In the genomic region with DNA sequence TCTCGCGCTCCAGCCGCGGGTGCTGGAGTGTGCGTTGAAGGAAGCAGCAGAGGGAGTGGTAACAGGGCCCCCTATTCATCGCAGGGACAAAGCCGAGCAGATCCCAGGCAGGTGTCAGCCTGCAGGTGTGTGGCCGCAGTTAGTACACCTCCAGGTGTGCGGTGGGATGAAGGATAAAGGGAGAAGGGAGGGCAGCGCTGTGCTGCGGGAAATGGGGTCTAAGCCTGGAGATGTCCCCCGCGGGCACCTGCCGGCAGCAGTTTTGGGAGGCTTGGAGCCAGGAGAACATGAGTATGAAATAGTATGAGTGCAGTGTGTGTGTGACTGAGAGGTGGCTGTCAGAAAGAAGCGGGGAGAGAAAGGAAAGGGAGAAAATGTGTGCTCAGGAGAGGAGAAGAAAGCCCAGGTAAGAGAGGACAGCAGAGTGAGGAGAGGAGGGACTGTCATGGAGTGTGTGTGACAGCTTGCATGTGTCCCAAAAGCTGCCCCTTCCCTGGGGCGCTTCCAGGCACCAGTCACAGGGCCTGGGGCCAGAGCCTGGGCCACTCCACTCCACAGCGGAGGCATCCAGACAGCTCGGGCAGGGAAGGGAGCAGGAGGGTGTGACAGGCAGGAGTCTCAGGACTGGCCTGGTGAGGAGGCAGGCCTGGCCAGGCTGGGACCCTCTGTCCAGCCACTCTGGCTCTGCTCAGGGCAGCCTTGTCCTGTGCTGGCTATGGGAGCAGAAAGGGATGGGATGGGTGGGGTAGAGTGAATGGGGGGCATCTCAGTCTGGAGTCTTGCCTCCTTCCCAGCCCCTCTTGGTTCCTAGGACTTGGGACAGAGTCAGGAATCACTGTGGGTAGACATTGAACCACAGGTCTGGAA, we compare ENCODE assay signal across 8 cellular contexts. TPM values are rescaled to one million over a fixed set of nuclear protein-coding genes. Genes with fewer than 3 reads are reported as not detected.
A peak's percentile ranks its signal among the peaks of the same experiment; 100 is the strongest.
DNase-seq lines count a peak whose midpoint lies in the region; ATAC-seq, FAIRE-seq and TF ChIP-seq lines count a peak whose summit lies in the region.

No MANE protein-coding gene starts in this region.

- H3K9me3 ChIP-seq in MG63 (no peaks in the 10 kb centered on the region), colonic mucosa (no peaks in the 10 kb centered on the region), muscle layer of duodenum (ENCODE audit: control insufficient read depth in 1 of 2, low read length in 2 of 2) (no peaks in the 10 kb centered on the region), body of pancreas (no peaks in the 10 kb centered on the region)

- H3K9ac ChIP-seq in colonic mucosa (ENCODE audit: low read depth in 2 of 2, low read length in 2 of 2): peak overlapping the region; percentile 61 to 68

- H3K36me3 ChIP-seq in MG63 (no peaks in the 10 kb centered on the region), colonic mucosa (no peaks in the 10 kb centered on the region), muscle layer of duodenum (ENCODE audit: control insufficient read depth in 1 of 2, insufficient read depth in 2 of 2, low read length in 2 of 2) (no peaks in the 10 kb centered on the region), body of pancreas (replicated peaks in 1 of 2; ENCODE audit: insufficient read depth in 1 of 2, low read depth in 2 of 2) (no peaks in the 10 kb centered on the region)

- intact Hi-C loops in colonic mucosa (cut with DNase I) (no loop called here), body of pancreas (cut with DNase I) (no loop called here)

- no peaks in the 10 kb centered on the region for H3K27me3 ChIP-seq in MG63
- H3K27me3 ChIP-seq in colonic mucosa: no peaks in the 10 kb centered on the region
- no peaks in the 10 kb centered on the region for H3K27me3 ChIP-seq in muscle layer of duodenum (ENCODE audit: low read depth, low read length)
- no peaks in the 10 kb centered on the region for H3K27me3 ChIP-seq in body of pancreas

- POLR2A ChIA-PET in GM10248 (lab: Yijun Ruan, JAX): no interaction called here

- peaks cover 16% of the 10 kb centered on the region for H3K4me1 ChIP-seq in colonic mucosa
- peaks cover 10 to 50% of the 10 kb centered on the region in 2 donors for H3K4me1 ChIP-seq in muscle layer of duodenum (ENCODE audit: control insufficient read depth in 1 of 2, insufficient read depth in 2 of 2, low read length in 2 of 2)
- H3K4me1 ChIP-seq in body of pancreas: peaks cover 27% of the 10 kb centered on the region

- H3K4me3 ChIP-seq in AG09309 (ENCODE audit: control insufficient read depth, low read depth, low read length): peak overlapping the region; percentile 36
- peak overlapping the region; percentile 21 for H3K4me3 ChIP-seq in MG63
- peak overlapping the region; percentile 41 for H3K4me3 ChIP-seq in colonic mucosa
- peak overlapping the region; percentile 42 to 68 for H3K4me3 ChIP-seq in muscle layer of duodenum (ENCODE audit: low read depth in 1 of 2, low read length in 2 of 2)
- no peak overlapping the region for H3K4me3 ChIP-seq in body of pancreas

- no peak for TF ChIP-seq CTCF in AG09309 (IDR thresholded peaks at IDR 0.05; ENCODE audit: control insufficient read depth, insufficient read depth, low read depth, low read length, missing control alignments)
- no peak for TF ChIP-seq CTCF in colonic mucosa (IDR thresholded peaks at IDR 0.05)
- no peak for TF ChIP-seq CTCF in GM10248 (IDR thresholded peaks at IDR 0.05; ENCODE audit: control extremely low read depth, extremely low read depth, low read depth, missing control alignments)
- no peak for TF ChIP-seq CTCF in body of pancreas (IDR thresholded peaks at IDR 0.05)

- H3K27ac ChIP-seq in colonic mucosa (no peak overlapping the region), muscle layer of duodenum (ENCODE audit: low read length) (no peak overlapping the region), body of pancreas (no peak overlapping the region)

- no peak for DNase-seq in AG09309 (ENCODE audit: low read depth)
- no peak for DNase-seq in MG63
- DNase-seq in colonic mucosa: no peak
- no peak for DNase-seq in GM10248 (ENCODE audit: extremely low spot score)
- DNase-seq in H54 (ENCODE audit: insufficient read length, low spot score): no peak
- DNase-seq in T-helper 9 cell: no peak
- DNase-seq in body of pancreas: no peak

- TF ChIP-seq POLR2A in H54 (IDR thresholded peaks at IDR 0.05; ENCODE audit: low read depth, low read length) (no peak), body of pancreas (IDR thresholded peaks at IDR 0.05) (no peak)

- CTCF ChIA-PET in GM10248 (lab: Yijun Ruan, JAX): interaction anchor here (1.4 to 3.3 kb wide), 2 partner anchors 14 to 76 kb away, joined by 4 to 19 read pairs; no protein-coding TSS in a partner anchor

- ATAC-seq in body of pancreas: no peak

- FAIRE-seq in H54 (lab: Jason Lieb, UNC): no peak

- WGBS in body of pancreas, 2 donors: 48 to 71% methylated on average over 13 to 18 of the region's 18 CpGs

RNA-seq across cellular contexts. Expression of gene MMP11, which starts 0.8 kb away (rescaled TPM):
- 2.0 and 4.9 TPM in 2 replicates for total RNA-seq in MG63 (2014; rRNA removed; shearing (Covaris generic); ENCODE audit: low replicate concordance)
- total RNA-seq in colonic mucosa: 1 to 10 TPM; 2.3 to 4.5 TPM
- total RNA-seq in body of pancreas: 1 to 10 TPM; 1.0 to 2.0 TPM

RNA-seq across cellular contexts. Expression of gene CHCHD10, which starts 5.7 kb away (rescaled TPM):
- 0.26 TPM in 1 of 2 replicates, not detected in the other for total RNA-seq in MG63 (2014; rRNA removed; shearing (Covaris generic); ENCODE audit: low replicate concordance)
- total RNA-seq in colonic mucosa (100 to 1,000 TPM; 420 to 719 TPM), body of pancreas (100 to 1,000 TPM in 1 of 2 donors, 10 to 100 TPM in 1; 18.2 to 116 TPM)

RNA-seq across cellular contexts. Expression of gene C22orf15, which starts 10.7 kb away (rescaled TPM):
- total RNA-seq in MG63 (2014; rRNA removed; shearing (Covaris generic); ENCODE audit: low replicate concordance): 0.30 TPM in 1 of 2 replicates, not detected in the other
- total RNA-seq in colonic mucosa (not detected), body of pancreas (not detected)

RNA-seq across cellular contexts. Expression of gene SMARCB1, which starts 13.3 kb away (rescaled TPM):
- 70.8 and 109 TPM in 2 replicates for total RNA-seq in MG63 (2014; rRNA removed; shearing (Covaris generic); ENCODE audit: low replicate concordance)
- total RNA-seq in colonic mucosa (10 to 100 TPM; 77.8 to 96.0 TPM), body of pancreas (100 to 1,000 TPM in 1 of 2 donors, 10 to 100 TPM in 1; 40.2 to 119 TPM)

RNA-seq across cellular contexts. Expression of gene VPREB3, which starts 19.3 kb away (rescaled TPM):
- not detected in 2 replicates for total RNA-seq in MG63 (2014; rRNA removed; shearing (Covaris generic); ENCODE audit: low replicate concordance)
- total RNA-seq in colonic mucosa (1 to 10 TPM; 1.2 to 1.9 TPM), body of pancreas (not detected)

Comparison
In these comparisons a context has a peak if more than half of its experiments do, and no peak if none do; other contexts are left out.
1. H3K4me3 ChIP-seq: peak in AG09309 (single experiment), MG63 (single experiment), colonic mucosa (single experiment) and muscle layer of duodenum (2 of 2); none in body of pancreas (0 of 2).
2. RNA of gene CHCHD10, which starts 5.7 kb away (total RNA-seq): 420 to 719 TPM in colonic mucosa and 18.2 to 116 TPM in body of pancreas; 0.26 TPM in MG63; every median in the first group is over 10 times any median in the second.